Comparison of ENCODE assay signal across 11 cellular contexts in genomic region chr1:12447849-12448312, GRCh38.
DNase-seq lines count a peak whose midpoint lies in the region; ATAC-seq and TF ChIP-seq lines count a peak whose summit lies in the region.
"Had no signal": no experiment of that assay in that cellular context is flagged by ENCODE, and none has a peak within 500 bp of the region (broad histone marks: within the 10 kb centered on the region; RNA-seq: fewer than 3 reads in every experiment).

No MANE protein-coding gene starts in this region.

- H3K79me2 ChIP-seq in DND-41 (ENCODE audit: insufficient read depth, low read length) (no peaks in the 10 kb centered on the region), fibroblast of lung (ENCODE audit: control insufficient read depth, insufficient read depth, low read length) (no peaks in the 10 kb centered on the region)

- intact Hi-C loops in Panc1 (cut with micrococcal nuclease; ENCODE audit: unreplicated experiment): no loop called here
- intact Hi-C loops in sciatic nerve (cut with DNase I): no loop called here

- H3K27ac ChIP-seq in DND-41 (ENCODE audit: low read length): peak overlapping the region; percentile 88
- peak overlapping the region; percentile 57; the same call in 1 of the 2 replicates for H3K27ac ChIP-seq in Panc1 (ENCODE audit: low read length)
- H3K27ac ChIP-seq in fibroblast of lung (ENCODE audit: insufficient read depth, low read length): peak overlapping the region; percentile 24

- H3K4me3 ChIP-seq in DND-41 (ENCODE audit: low read depth in 1 of 2, low read length in 2 of 2) (no peak overlapping the region), Panc1 (ENCODE audit: low read depth in 2 of 2, low read length in 2 of 2) (no peak overlapping the region), fibroblast of lung (replicated peaks in 1 of 4; ENCODE audit: control extremely low read depth in 1 of 4, insufficient read depth in 1 of 4, low read depth in 3 of 4, low read length in 4 of 4) (no peak overlapping the region)

- no TSS peak for BruUV-seq in Panc1 (replicated peaks; lab: Mats Ljungman, UMichigan)

- in situ Hi-C loops in Panc1 (cut with HindIII; ENCODE audit: low pct_unique_long_range_greater_than_20kb, low sequenced_read_pairs): no loop called here

- H3K9ac ChIP-seq in DND-41 (ENCODE audit: low read depth, low read length) (0 out of 2 replicates have a peak overlapping the region, but pooled peaks have one; percentile 47), fibroblast of lung (ENCODE audit: insufficient read depth, low read length) (no peak overlapping the region)

- H3K4me1 ChIP-seq in DND-41 (ENCODE audit: insufficient read depth, low read length) (peaks cover 38% of the 10 kb centered on the region), Panc1 (ENCODE audit: control insufficient read depth, insufficient read depth, low read length) (peaks cover 7% of the 10 kb centered on the region), fibroblast of lung (ENCODE audit: control insufficient read depth, extremely low read depth, insufficient read depth, low read length) (peaks cover 12% of the 10 kb centered on the region)

- H4K20me1 ChIP-seq in DND-41 (ENCODE audit: insufficient read depth, low read length) (no peaks in the 10 kb centered on the region), fibroblast of lung (ENCODE audit: control insufficient read depth, extremely low read depth, insufficient read depth, low read length) (no peaks in the 10 kb centered on the region)

- CTCF ChIA-PET in Panc1 (lab: Charles Lee): no interaction called here

- POLR2A ChIA-PET in Panc1 (lab: Charles Lee): interaction anchor here (0.5 kb wide), 1 partner anchor 19 kb away, joined by 3 read pairs; no protein-coding TSS in a partner anchor

- no peak for ATAC-seq in DND-41 (ENCODE audit: insufficient read depth, low read depth)
- ATAC-seq in Panc1: no peak
- peak; percentile 77 for ATAC-seq in sciatic nerve
- ATAC-seq in GM18909 (IDR thresholded peaks at IDR 0.05; ENCODE audit: poor library complexity, unreplicated experiment): no peak
- ATAC-seq in HG03442 (IDR thresholded peaks at IDR 0.05; ENCODE audit: unreplicated experiment): no peak
- no peak for ATAC-seq in HG02852 (IDR thresholded peaks at IDR 0.05; ENCODE audit: unreplicated experiment)

- H3K27me3 ChIP-seq in DND-41 (ENCODE audit: insufficient read depth, low read length, poor library complexity) (no peaks in the 10 kb centered on the region), Panc1 (ENCODE audit: control insufficient read depth, insufficient read depth, low read length) (no peaks in the 10 kb centered on the region), fibroblast of lung (ENCODE audit: control insufficient read depth, insufficient read depth, low read length) (no peaks in the 10 kb centered on the region)

- H3K36me3 ChIP-seq in DND-41 (ENCODE audit: insufficient read depth, low read length) (peaks cover 3% of the 10 kb centered on the region), Panc1 (ENCODE audit: control insufficient read depth, insufficient read depth, low read length) (no peaks in the 10 kb centered on the region), fibroblast of lung (ENCODE audit: control insufficient read depth, insufficient read depth, low read length) (no peaks in the 10 kb centered on the region)

- TF ChIP-seq CTCF in DND-41 (IDR thresholded peaks at IDR 0.05; ENCODE audit: borderline replicate concordance, extremely low read depth, low read length, poor library complexity, severe bottlenecking) (no peak), Panc1 (IDR thresholded peaks at IDR 0.05) (no peak), fibroblast of lung (conservative IDR thresholded peaks at IDR 0.05 in 1 of 2, IDR thresholded peaks at IDR 0.05 in 1 of 2; ENCODE audit: low read depth in 1 of 2, low read length in 2 of 2) (no peak)

- no peaks in the 10 kb centered on the region for H3K9me3 ChIP-seq in DND-41 (ENCODE audit: insufficient read depth, low read length, severe bottlenecking)
- no peaks in the 10 kb centered on the region for H3K9me3 ChIP-seq in Panc1 (ENCODE audit: control insufficient read depth, insufficient read depth, low read depth, low read length)
- no peaks in the 10 kb centered on the region for H3K9me3 ChIP-seq in fibroblast of lung (ENCODE audit: control insufficient read depth, insufficient read depth, low read depth, low read length)

- H3K4me2 ChIP-seq in DND-41 (ENCODE audit: insufficient read depth, low read length): no peak overlapping the region
- peak overlapping the region; percentile 25 for H3K4me2 ChIP-seq in fibroblast of lung (ENCODE audit: extremely low read depth, insufficient read depth, low read length)

- DNase-seq in DND-41: no peak
- DNase-seq in Panc1 (ENCODE audit: low read depth, low spot score): no peak
- DNase-seq in fibroblast of lung (ENCODE audit: low read depth in 2 of 2): peak; percentile 55 to 82
- DNase-seq in sciatic nerve (ENCODE audit: low spot score): no peak
- no peak for DNase-seq in iPS-NIHi7 (ENCODE audit: extremely low spot score)
- DNase-seq: cerebellar nuclear complex, MV-4-11, naive B cell had no signal

- H2AFZ ChIP-seq in DND-41 (ENCODE audit: low read depth, low read length) (no peak overlapping the region), fibroblast of lung (ENCODE audit: low read length) (no peak overlapping the region)

Comparison
In these comparisons a context has a peak if more than half of its experiments do, and no peak if none do; other contexts are left out.
1. DNase-seq: peak in fibroblast of lung (2 of 2); none in DND-41 (single experiment), Panc1 (single experiment), sciatic nerve (single experiment) and iPS-NIHi7 (single experiment).
2. H3K27ac ChIP-seq: peak in every context shown above with its lines; median percentile 88 in DND-41; 57 in Panc1; 24 in fibroblast of lung.